1 cellular context compared by ENCODE assay signal in the genomic region with DNA sequence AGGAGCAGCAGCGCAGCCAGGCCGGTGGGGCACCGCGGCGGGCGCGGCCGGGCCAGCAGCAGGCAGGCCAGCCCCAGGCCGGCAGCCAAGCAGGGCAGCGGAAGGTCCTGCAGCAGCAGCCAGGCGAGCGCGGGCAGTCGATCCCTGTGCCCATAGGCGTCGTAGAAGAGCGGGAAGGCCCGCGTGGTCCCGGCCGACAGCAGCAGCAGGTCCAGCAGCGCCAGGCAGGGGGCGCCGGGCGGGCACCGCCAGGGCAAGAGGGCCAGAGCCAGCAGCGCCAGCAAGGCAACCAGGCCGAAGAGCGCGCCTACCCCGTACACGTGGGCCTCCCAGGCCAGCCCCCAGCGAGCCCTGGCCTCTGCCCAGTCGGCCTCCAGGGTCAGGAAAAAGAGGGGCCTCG.
TF ChIP-seq lines count a peak whose summit lies in the region.

No MANE protein-coding gene starts in this region.

TF ChIP-seq in SK-N-SH treated with all-trans-retinoic acid at 6 μM for 48 hours, 23 proteins besides CTCF, POLR2A, EP300 and RAD21 (continued from another document):
- TF ChIP-seq, protein P1, sequence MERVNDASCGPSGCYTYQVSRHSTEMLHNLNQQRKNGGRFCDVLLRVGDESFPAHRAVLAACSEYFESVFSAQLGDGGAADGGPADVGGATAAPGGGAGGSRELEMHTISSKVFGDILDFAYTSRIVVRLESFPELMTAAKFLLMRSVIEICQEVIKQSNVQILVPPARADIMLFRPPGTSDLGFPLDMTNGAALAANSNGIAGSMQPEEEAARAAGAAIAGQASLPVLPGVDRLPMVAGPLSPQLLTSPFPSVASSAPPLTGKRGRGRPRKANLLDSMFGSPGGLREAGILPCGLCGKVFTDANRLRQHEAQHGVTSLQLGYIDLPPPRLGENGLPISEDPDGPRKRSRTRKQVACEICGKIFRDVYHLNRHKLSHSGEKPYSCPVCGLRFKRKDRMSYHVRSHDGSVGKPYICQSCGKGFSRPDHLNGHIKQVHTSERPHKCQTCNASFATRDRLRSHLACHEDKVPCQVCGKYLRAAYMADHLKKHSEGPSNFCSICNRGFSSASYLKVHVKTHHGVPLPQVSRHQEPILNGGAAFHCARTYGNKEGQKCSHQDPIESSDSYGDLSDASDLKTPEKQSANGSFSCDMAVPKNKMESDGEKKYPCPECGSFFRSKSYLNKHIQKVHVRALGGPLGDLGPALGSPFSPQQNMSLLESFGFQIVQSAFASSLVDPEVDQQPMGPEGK (CRISPR knock-in tag; IDR thresholded peaks at IDR 0.05; ENCODE audit: borderline replicate concordance) = no peak
- TF ChIP-seq ISL1 (CRISPR knock-in tag; IDR thresholded peaks at IDR 0.05) (no peak), ESRRG (CRISPR knock-in tag; IDR thresholded peaks at IDR 0.05) (no peak), POU6F1 (CRISPR knock-in tag; IDR thresholded peaks at IDR 0.05; ENCODE audit: borderline replicate concordance, low read depth) (no peak), ZC3H10 (CRISPR knock-in tag; IDR thresholded peaks at IDR 0.05) (no peak), ZNF8 (CRISPR knock-in tag; IDR thresholded peaks at IDR 0.05) (no peak)
